Comparison of ENCODE assay signal across 30 cellular contexts in genomic region chr18:48365965-48366364, GRCh38. TPM values are rescaled to one million over a fixed set of nuclear protein-coding genes. Genes with fewer than 3 reads are reported as not detected.
"Had no signal": no experiment of that assay in that cellular context is flagged by ENCODE, and none has a peak within 500 bp of the region (broad histone marks: within the 10 kb centered on the region; RNA-seq: fewer than 3 reads in every experiment).

No MANE protein-coding gene starts in this region.

- ATAC-seq: activated CD4-positive, alpha-beta T cell treated with anti-CD3 and anti-CD28 coated beads for 36 hours; activated CD4-positive, CD25-positive, alpha-beta regulatory T cell treated with anti-CD3 and anti-CD28 coated beads, Interleukin-2, amount 50 U/mL, for 24 hours; activated CD8-positive, alpha-beta T cell treated with anti-CD3 and anti-CD28 coated beads, Interleukin-2, amount 10 ng/mL, durations not matched to agents 7 days and 5 days; activated naive CD8-positive, alpha-beta T cell treated with anti-CD3 and anti-CD28 coated beads, Interleukin-2, amount 50 U/mL, for 24 hours; PC-3 had no signal

- FAIRE-seq: bronchial epithelial cell had no signal

- H3K9me3 ChIP-seq: Peyer's patch had no signal

- H3K4me1 Mint-ChIP-seq: activated CD4-positive, alpha-beta T cell treated with anti-CD3 and anti-CD28 coated beads for 36 hours; activated CD4-positive, alpha-beta T cell treated with anti-CD3 and anti-CD28 coated beads, Interleukin-2, amount 10 ng/mL, durations not matched to agents 7 days and 5 days; activated naive CD4-positive, alpha-beta T cell treated with anti-CD3 and anti-CD28 coated beads, Interleukin-2, amount 10 ng/mL, durations not matched to agents 7 days and 5 days; activated naive CD8-positive, alpha-beta T cell treated with anti-CD3 and anti-CD28 coated beads, Interleukin-2, amount 50 U/mL, for 24 hours; brain had no signal

- H3K27me3 ChIP-seq: Peyer's patch had no signal

- H3K27ac ChIP-seq: Peyer's patch had no signal

- H3K27me3 Mint-ChIP-seq: brain had no signal

- H3K27ac Mint-ChIP-seq: activated CD4-positive, alpha-beta T cell treated with anti-CD3 and anti-CD28 coated beads for 36 hours; activated CD4-positive, alpha-beta T cell treated with anti-CD3 and anti-CD28 coated beads, Interleukin-2, amount 10 ng/mL, durations not matched to agents 7 days and 5 days; activated CD8-positive, alpha-beta T cell treated with anti-CD3 and anti-CD28 coated beads, Interleukin-2, amount 10 ng/mL, durations not matched to agents 7 days and 5 days; activated naive CD4-positive, alpha-beta T cell treated with anti-CD3 and anti-CD28 coated beads, Interleukin-2, amount 10 ng/mL, durations not matched to agents 7 days and 5 days; activated naive CD8-positive, alpha-beta T cell; activated naive CD8-positive, alpha-beta T cell treated with anti-CD3 and anti-CD28 coated beads, Interleukin-2, amount 50 U/mL, for 24 hours; brain had no signal

- H3K4me3 Mint-ChIP-seq: activated CD4-positive, alpha-beta T cell treated with anti-CD3 and anti-CD28 coated beads for 36 hours; activated CD4-positive, alpha-beta T cell treated with anti-CD3 and anti-CD28 coated beads, Interleukin-2, amount 10 ng/mL, durations not matched to agents 7 days and 5 days; activated CD8-positive, alpha-beta T cell treated with anti-CD3 and anti-CD28 coated beads, Interleukin-2, amount 10 ng/mL, durations not matched to agents 7 days and 5 days; activated naive CD4-positive, alpha-beta T cell treated with anti-CD3 and anti-CD28 coated beads, Interleukin-2, amount 10 ng/mL, durations not matched to agents 7 days and 5 days; activated naive CD8-positive, alpha-beta T cell; activated naive CD8-positive, alpha-beta T cell treated with anti-CD3 and anti-CD28 coated beads, Interleukin-2, amount 50 U/mL, for 24 hours; brain had no signal

- H3K4me3 ChIP-seq: Peyer's patch had no signal

- DNase-seq: activated CD4-positive, alpha-beta T cell treated with anti-CD3 and anti-CD28 coated beads for 36 hours; activated CD4-positive, alpha-beta T cell treated with anti-CD3 and anti-CD28 coated beads, Interleukin-2, amount 10 ng/mL, durations not matched to agents 7 days and 5 days; activated CD4-positive, alpha-beta T cell treated with anti-CD3 and anti-CD28 coated beads, Interleukin-2, amount 50 U/mL, for 48 hours; activated CD8-positive, alpha-beta T cell treated with anti-CD3 and anti-CD28 coated beads, Interleukin-2, amount 10 ng/mL, durations not matched to agents 7 days and 5 days; activated effector memory CD4-positive, alpha-beta T cell treated with Interleukin-2 at 50 U/mL for 16 hours; activated naive CD4-positive, alpha-beta T cell treated with anti-CD3 and anti-CD28 coated beads, Interleukin-2, amount 10 ng/mL, durations not matched to agents 7 days and 5 days; activated naive CD8-positive, alpha-beta T cell treated with anti-CD3 and anti-CD28 coated beads, Interleukin-2, amount 50 U/mL, for 24 hours; activated T-cell treated with anti-CD3 and anti-CD28 coated beads, Interleukin-2, amount 50 U/mL, for 48 hours; anterior cingulate cortex; caudate nucleus; cerebellar nuclear complex; Karpas-422; NCI-H1105; NCI-H1436; NCI-H1694; NCI-H2029; NCI-H345; NCI-H526 treated with DMSO at 0.1 percent for 48 hours; NK-92 treated with Interleukin-12 subunit alpha and Interleukin-12 subunit beta, amount 100 ng/mL, for 24 hours; PC-3; Peyer's patch; Right ventricle myocardium superior; SW 1271; T-helper 1 cell; T-helper 2 cell; T-helper 9 cell had no signal

- H3K4me1 ChIP-seq: Peyer's patch had no signal

- H3K36me3 ChIP-seq: Peyer's patch had no signal

RNA-seq across cellular contexts. Expression of gene ZBTB7C, which starts 43.2 kb away (rescaled TPM):
- total RNA-seq: activated CD4-positive, alpha-beta T cell treated with anti-CD3 and anti-CD28 coated beads for 36 hours; activated CD8-positive, alpha-beta T cell treated with anti-CD3 and anti-CD28 coated beads, Interleukin-2, amount 10 ng/mL, durations not matched to agents 7 days and 5 days had no signal
